Comparison of ENCODE assay signal across 28 cellular contexts in genomic region chr5:168951764-168952163, GRCh38.
"Had no signal": no experiment of that assay in that cellular context is flagged by ENCODE, and none has a peak within 500 bp of the region (broad histone marks: within the 10 kb centered on the region; RNA-seq: fewer than 3 reads in every experiment).

No MANE protein-coding gene starts in this region.

- H3K4me3 ChIP-seq: heart left ventricle, lower lobe of right lung, mucosa of descending colon, pancreas, prostate gland, skin epidermis, suprapubic skin, thoracic aorta, tibial artery, uterus had no signal

- H3K36me3 ChIP-seq: heart left ventricle, lower lobe of right lung, pancreas, prostate gland, suprapubic skin, thoracic aorta, tibial artery, uterus had no signal

- H3K4me3 Mint-ChIP-seq: naive thymus-derived CD8-positive, alpha-beta T cell; stimulated activated naive B cell treated with anti-CD40 and anti-IgM and Interleukin-4, amounts not matched to agents 10 μg/mL and 1 μg/mL and 100 μg/mL, for 72 hours; stimulated activated naive CD8-positive, alpha-beta T cell treated with anti-CD3 and anti-CD28 coated beads, Interleukin-15, Interleukin-2, amounts not matched to agents 100 ng/mL and 50 ng/mL, for 24 hours; type B pancreatic cell had no signal

- H3K9me3 ChIP-seq: heart left ventricle, lower lobe of right lung, mucosa of descending colon, pancreas, prostate gland, suprapubic skin, thoracic aorta, tibial artery, uterus had no signal

- ATAC-seq: heart left ventricle; left lobe of liver; left ventricle myocardium superior; lower lobe of right lung; naive thymus-derived CD8-positive, alpha-beta T cell; pancreas; right cardiac atrium; sciatic nerve; stimulated activated naive B cell treated with anti-CD40 and anti-IgM and Interleukin-4, amounts not matched to agents 10 μg/mL and 1 μg/mL and 100 μg/mL, for 72 hours had no signal

- DNase-seq: glutamatergic neuron; heart left ventricle; islet precursor cell; left ventricle myocardium superior; lower lobe of right lung; mammary epithelial cell; midbrain; mucosa of descending colon; naive thymus-derived CD8-positive, alpha-beta T cell; pancreas; posterior cingulate gyrus; retina; right cardiac atrium; stimulated activated CD4-positive, alpha-beta T cell treated with anti-CD3 and anti-CD28 coated beads, Interleukin-12 subunit alpha, Interleukin-12 subunit beta, amount 100 ng/mL, for 4 hours; stimulated activated CD4-positive, alpha-beta T cell treated with anti-CD3 and anti-CD28 coated beads, Interleukin-15, amount 100 ng/mL, for 24 hours; stimulated activated CD4-positive, alpha-beta T cell treated with anti-CD3 and anti-CD28 coated beads, Interleukin-2, amount 100 ng/mL, for 24 hours; stimulated activated CD4-positive, alpha-beta T cell treated with anti-CD3 and anti-CD28 coated beads, Interleukin-4, amount 100 ng/mL, for 1 hour; stimulated activated naive B cell treated with anti-CD40 and anti-IgM and Interleukin-4, amounts not matched to agents 10 μg/mL and 1 μg/mL and 100 μg/mL, for 72 hours; tibial artery had no signal

- H3K27me3 ChIP-seq: heart left ventricle, pancreas, suprapubic skin, tibial artery, uterus had no signal

- H3K36me3 Mint-ChIP-seq: naive thymus-derived CD8-positive, alpha-beta T cell; stimulated activated naive B cell treated with anti-CD40 and anti-IgM and Interleukin-4, amounts not matched to agents 10 μg/mL and 1 μg/mL and 100 μg/mL, for 72 hours; type B pancreatic cell had no signal

- H3K27ac ChIP-seq: heart left ventricle, lower lobe of right lung, pancreas, prostate gland, skin epidermis, suprapubic skin, thoracic aorta, tibial artery, uterus had no signal

- H3K27ac Mint-ChIP-seq: naive thymus-derived CD8-positive, alpha-beta T cell; stimulated activated naive B cell treated with anti-CD40 and anti-IgM and Interleukin-4, amounts not matched to agents 10 μg/mL and 1 μg/mL and 100 μg/mL, for 72 hours; stimulated activated naive CD8-positive, alpha-beta T cell treated with anti-CD3 and anti-CD28 coated beads, Interleukin-15, Interleukin-2, amounts not matched to agents 100 ng/mL and 50 ng/mL, for 24 hours; type B pancreatic cell had no signal

- H3K27me3 Mint-ChIP-seq: naive thymus-derived CD8-positive, alpha-beta T cell; stimulated activated naive CD8-positive, alpha-beta T cell treated with anti-CD3 and anti-CD28 coated beads, Interleukin-15, Interleukin-2, amounts not matched to agents 100 ng/mL and 50 ng/mL, for 24 hours had no signal

- H3K4me1 ChIP-seq: heart left ventricle, lower lobe of right lung, pancreas, prostate gland, suprapubic skin, uterus had no signal

- H3K9me3 Mint-ChIP-seq: naive thymus-derived CD8-positive, alpha-beta T cell; stimulated activated naive CD8-positive, alpha-beta T cell treated with anti-CD3 and anti-CD28 coated beads, Interleukin-15, Interleukin-2, amounts not matched to agents 100 ng/mL and 50 ng/mL, for 24 hours; type B pancreatic cell had no signal
